Comparison of ENCODE assay signal across 19 cellular contexts in the genomic region with DNA sequence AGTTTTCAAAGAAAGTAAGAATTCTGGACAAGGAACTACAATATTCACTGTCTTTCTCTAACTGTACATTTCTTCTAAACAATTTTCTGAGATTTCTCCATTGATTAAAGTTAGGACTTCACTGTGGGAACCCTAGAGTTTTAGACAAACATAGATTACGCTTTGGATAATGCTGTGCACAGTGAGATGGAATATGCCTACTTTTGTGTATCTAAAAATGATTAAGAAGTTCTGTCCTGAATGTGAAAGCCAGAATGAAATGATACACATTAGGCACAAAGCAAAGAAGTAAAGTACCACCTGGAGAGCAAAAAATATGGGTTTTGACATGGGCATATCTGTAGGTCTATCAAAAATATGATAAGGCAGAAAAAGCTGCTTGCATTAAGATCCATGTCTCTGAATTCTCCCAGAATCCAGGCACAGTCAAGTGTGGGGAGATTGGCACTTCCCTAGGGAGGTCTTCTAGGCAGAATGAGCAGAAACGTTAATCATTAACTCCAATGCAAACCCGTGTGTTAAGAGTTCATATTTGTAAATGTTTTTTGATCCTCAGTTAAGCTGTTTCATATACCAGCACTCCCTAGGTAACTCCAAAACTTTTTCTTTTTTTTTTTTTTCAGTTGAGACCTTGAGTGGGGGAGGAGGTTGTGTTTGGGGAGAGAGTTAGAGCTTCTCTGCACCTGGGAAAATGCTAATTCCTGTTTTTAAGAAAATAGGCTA.
DNase-seq lines count a peak whose midpoint lies in the region; ATAC-seq, FAIRE-seq and TF ChIP-seq lines count a peak whose summit lies in the region.
"Had no signal": no experiment of that assay in that cellular context is flagged by ENCODE, and none has a peak within 500 bp of the region (broad histone marks: within the 10 kb centered on the region; RNA-seq: fewer than 3 reads in every experiment).

No MANE protein-coding gene starts in this region.

- no peak for TF ChIP-seq CTCF in Panc1 (IDR thresholded peaks at IDR 0.05)
- no peak for TF ChIP-seq CTCF in nephron (IDR thresholded peaks at IDR 0.05; ENCODE audit: unreplicated experiment in 3 of 3)
- no peak for TF ChIP-seq CTCF in kidney (IDR thresholded peaks at IDR 0.05; ENCODE audit: borderline replicate concordance, extremely low read depth, insufficient read depth)

- H3K36me3 Mint-ChIP-seq in nephron (ENCODE audit: low read depth) = no peaks in the 10 kb centered on the region
- H3K36me3 Mint-ChIP-seq: natural killer cell had no signal

- H3K27ac Mint-ChIP-seq in nephron = peak overlapping the region; percentile 85 to 92 (median 90)
- H3K27ac Mint-ChIP-seq: CD4-positive, alpha-beta T cell; natural killer cell had no signal

- CTCF ChIA-PET in Panc1 (lab: Charles Lee) = no interaction called here

- peak overlapping the region in 2 of 3 experiments; percentile 19 to 40 for H3K4me3 Mint-ChIP-seq in nephron
- H3K4me3 Mint-ChIP-seq: CD4-positive, alpha-beta T cell; central memory CD8-positive, alpha-beta T cell; natural killer cell had no signal

- H3K4me1 ChIP-seq in Panc1 (ENCODE audit: control insufficient read depth, insufficient read depth, low read length) (no peaks in the 10 kb centered on the region), kidney (ENCODE audit: control insufficient read depth in 1 of 2, insufficient read depth in 1 of 2, low read depth in 1 of 2, low read length in 2 of 2) (peaks cover 0 to 3% of the 10 kb centered on the region in 2 donors)
- H3K4me1 ChIP-seq: prostate gland had no signal

- intact Hi-C loops in Panc1 (cut with micrococcal nuclease; ENCODE audit: unreplicated experiment) (no loop called here), kidney (cut with DNase I) (no loop called here)

- no TSS peak for BruUV-seq in Panc1 (replicated peaks; lab: Mats Ljungman, UMichigan)

- H3K9me3 Mint-ChIP-seq in nephron = no peaks in the 10 kb centered on the region
- H3K9me3 Mint-ChIP-seq: CD4-positive, alpha-beta T cell; central memory CD8-positive, alpha-beta T cell had no signal

- no peaks in the 10 kb centered on the region for H3K36me3 ChIP-seq in Panc1 (ENCODE audit: control insufficient read depth, insufficient read depth, low read length)
- H3K36me3 ChIP-seq in kidney (ENCODE audit: control insufficient read depth in 1 of 2, insufficient read depth in 2 of 2, low read length in 2 of 2) = no peaks in the 10 kb centered on the region
- H3K36me3 ChIP-seq: prostate gland, transverse colon had no signal

- POLR2A ChIA-PET in Panc1 (lab: Charles Lee) = no interaction called here

- in situ Hi-C loops in Panc1 (cut with HindIII; ENCODE audit: low pct_unique_long_range_greater_than_20kb, low sequenced_read_pairs) = no loop called here

- ATAC-seq in Panc1 = 0 out of 2 replicates have a peak, but pooled peaks have one; percentile 30
- ATAC-seq in GM21528 (IDR thresholded peaks at IDR 0.05; ENCODE audit: low FRiP score, unreplicated experiment) = no peak
- ATAC-seq: activated CD4-positive, CD25-positive, alpha-beta regulatory T cell treated with anti-CD3 and anti-CD28 coated beads, Interleukin-2, amount 50 U/mL, for 24 hours; natural killer cell had no signal

- DNase-seq in COLO668 (lab: John Stamatoyannopoulos, UW; ENCODE audit: unreplicated experiment) = peak; percentile 12
- no peak for DNase-seq in Panc1 (ENCODE audit: low read depth, low spot score)
- DNase-seq in kidney = no peak
- DNase-seq in activated CD4-positive, alpha-beta T cell treated with anti-CD3 and anti-CD28 coated beads for 48 hours = no peak
- no peak for DNase-seq in RKO (ENCODE audit: low spot score)
- DNase-seq: activated effector memory CD4-positive, alpha-beta T cell treated with anti-CD3 and anti-CD28 coated beads, Interleukin-2, amount 50 U/mL, for 16 hours; CD4-positive, alpha-beta T cell; effector memory CD4-positive, alpha-beta T cell; natural killer cell; NCI-H2029 treated with DMSO at 0.1 percent for 48 hours; stimulated activated naive CD4-positive, alpha-beta T cell treated with Interleukin-2 at 50 U/mL for 16 hours; T-helper 9 cell; transverse colon had no signal

- H3K4me1 Mint-ChIP-seq in nephron = peaks cover 16% of the 10 kb centered on the region
- H3K4me1 Mint-ChIP-seq: central memory CD8-positive, alpha-beta T cell; natural killer cell had no signal

- H3K27me3 ChIP-seq in Panc1 (ENCODE audit: control insufficient read depth, insufficient read depth, low read length) = no peaks in the 10 kb centered on the region
- H3K27me3 ChIP-seq: transverse colon had no signal

- no peaks in the 10 kb centered on the region for H3K9me3 ChIP-seq in Panc1 (ENCODE audit: control insufficient read depth, insufficient read depth, low read depth, low read length)
- peaks cover 0 to 3% of the 10 kb centered on the region in 2 donors for H3K9me3 ChIP-seq in kidney (ENCODE audit: control insufficient read depth in 1 of 2, low read length in 2 of 2)
- H3K9me3 ChIP-seq: prostate gland, transverse colon had no signal

- no peaks in the 10 kb centered on the region for H3K27me3 Mint-ChIP-seq in nephron (ENCODE audit: low read depth)
- H3K27me3 Mint-ChIP-seq: CD4-positive, alpha-beta T cell; central memory CD8-positive, alpha-beta T cell had no signal

- no peak overlapping the region for H3K9ac ChIP-seq in kidney (ENCODE audit: low read length in 2 of 2)

- no peak overlapping the region for H3K27ac ChIP-seq in Panc1 (ENCODE audit: low read length)
- peak overlapping the region in 1 of 2 donors; percentile 5 for H3K27ac ChIP-seq in kidney (ENCODE audit: low read depth in 2 of 2, low read length in 2 of 2)
- H3K27ac ChIP-seq: prostate gland, transverse colon had no signal

- H3K4me3 ChIP-seq in Panc1 (ENCODE audit: low read depth in 2 of 2, low read length in 2 of 2) (no peak overlapping the region), kidney (ENCODE audit: low read length in 2 of 2) (no peak overlapping the region)
- H3K4me3 ChIP-seq: prostate gland, transverse colon had no signal

- peak; percentile 88 for FAIRE-seq in islet of Langerhans (lab: Jason Lieb, UNC)
- FAIRE-seq in kidney (lab: Jason Lieb, UNC) = no peak
